ENCODE assay signal across 1 cellular context in genomic region chr6:27479319-27480182, GRCh38.
TF ChIP-seq lines count a peak whose summit lies in the region.

No MANE protein-coding gene starts in this region.

TF ChIP-seq in HepG2, 621 proteins besides CTCF, POLR2A, EP300 and RAD21 (continued from another document and continues in another):
- 0 out of 2 replicates have a peak, but pooled peaks have one; percentile 80 for TF ChIP-seq KDM3A (CRISPR knock-in tag; IDR thresholded peaks at IDR 0.05; ENCODE audit: low read depth)
- TF ChIP-seq SKIL (CRISPR knock-in tag; IDR thresholded peaks at IDR 0.05; ENCODE audit: borderline replicate concordance) = no peak
- peak; percentile 76; the same call in 1 of the 2 replicates for TF ChIP-seq SNAPC4 (CRISPR knock-in tag; IDR thresholded peaks at IDR 0.05)
- TF ChIP-seq NR2F6 (IDR thresholded peaks at IDR 0.05) = no peak; the same call in 1 of the 2 replicates
- peak; percentile 42; the same call in 1 of the 2 replicates for TF ChIP-seq NR2F6 (CRISPR knock-in tag; IDR thresholded peaks at IDR 0.05)
- no peak for TF ChIP-seq BATF2 (CRISPR knock-in tag; IDR thresholded peaks at IDR 0.05)
- TF ChIP-seq SNAPC2 (CRISPR knock-in tag; IDR thresholded peaks at IDR 0.05) = 0 out of 2 replicates have a peak, but pooled peaks have one; percentile 39
- no peak for TF ChIP-seq ZSCAN30 (CRISPR knock-in tag; IDR thresholded peaks at IDR 0.05)
- TF ChIP-seq NR2F1 (CRISPR knock-in tag; IDR thresholded peaks at IDR 0.05) = no peak
- 0 out of 2 replicates have a peak, but pooled peaks have one; percentile 56 for TF ChIP-seq NCOA1 (CRISPR knock-in tag; IDR thresholded peaks at IDR 0.05)
- TF ChIP-seq THYN1 (CRISPR knock-in tag; IDR thresholded peaks at IDR 0.05; ENCODE audit: borderline replicate concordance, low read depth) = peak; percentile 84; the same call in 1 of the 2 replicates
- TF ChIP-seq DZIP1 (CRISPR knock-in tag; IDR thresholded peaks at IDR 0.05) = no peak
- no peak for TF ChIP-seq ZKSCAN1 (IDR thresholded peaks at IDR 0.05; ENCODE audit: low read length)
- TF ChIP-seq GABPA (IDR thresholded peaks at IDR 0.05; ENCODE audit: low read depth, low read length) = no peak
- TF ChIP-seq GABPA (CRISPR knock-in tag; IDR thresholded peaks at IDR 0.05; ENCODE audit: low read depth) = peak; percentile 87
- TF ChIP-seq POGZ (CRISPR knock-in tag; IDR thresholded peaks at IDR 0.05) = peak; percentile 70; the same call in 1 of the 2 replicates
- 0 out of 2 replicates have a peak, but pooled peaks have one; percentile 71 for TF ChIP-seq ZNF318 (CRISPR knock-in tag; IDR thresholded peaks at IDR 0.05)
- peak; percentile 42; the same call in 1 of the 2 replicates for TF ChIP-seq ARID4A (CRISPR knock-in tag; IDR thresholded peaks at IDR 0.05; ENCODE audit: borderline replicate concordance)
- TF ChIP-seq ZNF280D (CRISPR knock-in tag; IDR thresholded peaks at IDR 0.05) = peak; percentile 48; the same call in 1 of the 2 replicates
- peak; percentile 87; the same call in 1 of the 2 replicates for TF ChIP-seq TOE1 (CRISPR knock-in tag; IDR thresholded peaks at IDR 0.05)
- TF ChIP-seq TCF7 (IDR thresholded peaks at IDR 0.05; ENCODE audit: low read depth) = no peak
- TF ChIP-seq ZNF432 (CRISPR knock-in tag; IDR thresholded peaks at IDR 0.05; ENCODE audit: borderline replicate concordance) = no peak
